In genomic region chr16:25007284-25007984, GRCh38 we compare ENCODE assay signal across 13 cellular contexts. TPM values are rescaled to one million over a fixed set of nuclear protein-coding genes. Genes with fewer than 3 reads are reported as not detected.
DNase-seq lines count a peak whose midpoint lies in the region; ATAC-seq and TF ChIP-seq lines count a peak whose summit lies in the region.
"Had no signal": no experiment of that assay in that cellular context is flagged by ENCODE, and none has a peak within 500 bp of the region (broad histone marks: within the 10 kb centered on the region; RNA-seq: fewer than 3 reads in every experiment).

No MANE protein-coding gene starts in this region.

- H3K27ac ChIP-seq in heart right ventricle (peak overlapping the region in 6 of 10 donors; percentile 15 to 53 (median 37)), adrenal gland (peak overlapping the region in 4 of 5 donors; percentile 40 to 69 (median 54)), tibial artery (peak overlapping the region; percentile 46 to 59)
- H3K27ac ChIP-seq: KMS-11 had no signal

- intact Hi-C loops in heart right ventricle (cut with DNase I) (no loop called here), Right ventricle myocardium inferior (cut with DNase I) (loop anchor here (5.0 kb wide), 1 partner anchor 40 kb away; no protein-coding TSS in a partner anchor), adrenal gland (cut with DNase I) (no loop called here), tibial artery (cut with DNase I; ENCODE audit: low total_unique reads) (no loop called here)

- H3K9me3 ChIP-seq in heart right ventricle (no peaks in the 10 kb centered on the region), adrenal gland (replicated peaks in 1 of 3) (no peaks in the 10 kb centered on the region), tibial artery (no peaks in the 10 kb centered on the region)

- H3K27me3 ChIP-seq in heart right ventricle = no peaks in the 10 kb centered on the region
- H3K27me3 ChIP-seq in adrenal gland = no peaks in the 10 kb centered on the region
- H3K27me3 ChIP-seq in tibial artery = no peaks in the 10 kb centered on the region

- TF ChIP-seq CTCF in heart right ventricle (IDR thresholded peaks at IDR 0.05) (no peak), adrenal gland (IDR thresholded peaks at IDR 0.05) (no peak), tibial artery (IDR thresholded peaks at IDR 0.05) (no peak)

- ATAC-seq in heart right ventricle (peak in 1 of 8 donors; percentile 26), Right ventricle myocardium inferior (no peak), GM19328 (IDR thresholded peaks at IDR 0.05; ENCODE audit: unreplicated experiment) (no peak)

- H3K4me3 ChIP-seq in heart right ventricle (no peak overlapping the region), adrenal gland (no peak overlapping the region), tibial artery (no peak overlapping the region)

- peaks cover 0 to 11% (median 0%) of the 10 kb centered on the region in 9 donors for H3K36me3 ChIP-seq in heart right ventricle
- H3K36me3 ChIP-seq in adrenal gland (replicated peaks in 1 of 2) = no peaks in the 10 kb centered on the region
- no peaks in the 10 kb centered on the region for H3K36me3 ChIP-seq in tibial artery

- 81 to 86% methylated on average over 7 of the region's 7 CpGs for WGBS in heart right ventricle, 2 donors
- WGBS in adrenal gland, 4 donors = 76 to 85% (median 84%) methylated on average over 7 of the region's 7 CpGs

- no peak for DNase-seq in heart right ventricle
- DNase-seq in Right ventricle myocardium inferior (ENCODE audit: missing footprints) = no peak
- DNase-seq in adrenal gland = peak in 1 of 7 donors; percentile 54
- DNase-seq in hepatic stellate cell (ENCODE audit: low spot score) = peak; percentile 63
- no peak for DNase-seq in tibial artery
- no peak for DNase-seq in mucosa of gallbladder (ENCODE audit: low spot score)
- no peak for DNase-seq in HuH-7.5 (ENCODE audit: low spot score)
- DNase-seq: DMS79; erythroblast; NCI-H187 treated with DMSO at 0.1 percent for 48 hours; NK-92 treated with Interleukin-12 subunit alpha and Interleukin-12 subunit beta, amount 100 ng/mL, for 24 hours had no signal

- H3K4me1 ChIP-seq in heart right ventricle (peaks cover 12 to 97% (median 76%) of the 10 kb centered on the region in 9 donors), adrenal gland (replicated peaks in 1 of 2) (peaks cover 31 to 62% of the 10 kb centered on the region in 2 donors), tibial artery (peaks cover 0 to 93% (median 53%) of the 10 kb centered on the region in 4 donors)

- TF ChIP-seq POLR2A in adrenal gland (IDR thresholded peaks at IDR 0.05) = no peak

RNA-seq across cellular contexts. Expression of gene ARHGAP17, which starts 7.7 kb away (rescaled TPM):
- 10 to 100 TPM; 45.7 to 95.9 (median 76.2) TPM for total RNA-seq in heart right ventricle
- 10 to 100 TPM; 30.4 to 54.7 TPM for polyA plus RNA-seq in heart right ventricle
- total RNA-seq in Right ventricle myocardium inferior = 58.1 TPM
- 100 to 1,000 TPM in 1 of 8 donors, 10 to 100 TPM in 7; 42.7 to 105 (median 71.0) TPM for total RNA-seq in adrenal gland
- 100 to 1,000 TPM in 1 of 3 donors, 10 to 100 TPM in 2; 84.3 to 103 (median 87.3) TPM for polyA plus RNA-seq in adrenal gland
- 72.9 TPM for total RNA-seq in mucosa of gallbladder
